12 cellular contexts compared by ENCODE assay signal in the genomic region with DNA sequence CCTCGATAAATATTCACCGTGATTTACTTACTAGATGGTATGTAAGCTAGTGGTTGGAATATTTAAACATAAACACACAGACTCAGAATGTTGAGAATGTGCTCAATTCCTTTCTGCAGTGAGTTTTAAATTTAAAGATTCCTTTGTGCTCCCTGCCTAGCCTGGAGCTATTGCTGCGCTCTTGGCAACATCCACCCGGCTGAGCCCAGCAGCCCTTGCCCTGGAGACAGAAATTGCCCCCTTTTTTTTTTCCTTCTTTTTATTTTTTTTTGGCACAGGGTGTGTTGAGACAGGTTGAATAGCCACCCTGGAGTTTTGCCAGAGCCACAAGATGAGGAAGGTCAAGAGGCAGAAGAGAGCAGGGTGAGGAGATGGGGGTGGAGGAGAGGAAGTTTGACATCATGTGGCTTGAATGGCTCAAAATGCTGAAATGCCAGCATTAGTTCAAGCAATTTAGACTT.
DNase-seq lines count a peak whose midpoint lies in the region; ATAC-seq and TF ChIP-seq lines count a peak whose summit lies in the region.
"Had no signal": no experiment of that assay in that cellular context is flagged by ENCODE, and none has a peak within 500 bp of the region (broad histone marks: within the 10 kb centered on the region; RNA-seq: fewer than 3 reads in every experiment).

No MANE protein-coding gene starts in this region.

- H3K27me3 ChIP-seq in adrenal gland (no peaks in the 10 kb centered on the region), left lung (no peaks in the 10 kb centered on the region), aorta (ENCODE audit: control insufficient read depth in 1 of 2, insufficient read depth in 2 of 2, low read length in 1 of 2) (no peaks in the 10 kb centered on the region)

- peaks cover 26% of the 10 kb centered on the region for H3K4me1 Mint-ChIP-seq in stimulated activated naive CD8-positive, alpha-beta T cell treated with anti-CD3 and anti-CD28 coated beads, Interleukin-15, amount 100 ng/mL, for 72 hours

- H3K4me3 ChIP-seq in adrenal gland, result no peak overlapping the region
- H3K4me3 ChIP-seq in left lung, result no peak overlapping the region
- no peak overlapping the region for H3K4me3 ChIP-seq in aorta (ENCODE audit: low read length in 2 of 2)

- ATAC-seq in stimulated activated naive CD8-positive, alpha-beta T cell treated with anti-CD3 and anti-CD28 coated beads, Interleukin-15, amount 100 ng/mL, for 72 hours, result no peak
- no peak for ATAC-seq in stimulated activated naive CD8-positive, alpha-beta T cell treated with anti-CD3 and anti-CD28 coated beads, Interleukin-15, Interleukin-2, amounts not matched to agents 100 U/mL and 50 U/mL, for 24 hours
- ATAC-seq in left lung (peak; percentile 22), aorta (ENCODE audit: low FRiP score) (peak; percentile 3)

- H3K4me1 ChIP-seq in adrenal gland (replicated peaks in 1 of 2) (peaks cover 0 to 14% of the 10 kb centered on the region in 2 donors), left lung (peaks cover 8 to 66% of the 10 kb centered on the region in 2 donors), aorta (ENCODE audit: control insufficient read depth in 1 of 2, insufficient read depth in 2 of 2, low read length in 2 of 2) (no peaks in the 10 kb centered on the region)

- intact Hi-C loops in adrenal gland (cut with DNase I) (no loop called here), left lung (cut with DNase I) (no loop called here), aorta (cut with DNase I) (no loop called here)

- peak overlapping the region in 1 of 5 donors; percentile 33 for H3K27ac ChIP-seq in adrenal gland
- peak overlapping the region; percentile 40 to 88 for H3K27ac ChIP-seq in left lung
- H3K27ac ChIP-seq in aorta (ENCODE audit: low read depth in 1 of 2, low read length in 2 of 2), result peak overlapping the region in 1 of 2 donors; percentile 48
- H3K27ac ChIP-seq: epithelial cell of prostate had no signal

- no peak for TF ChIP-seq POLR2A in adrenal gland (IDR thresholded peaks at IDR 0.05)

- H3K4me3 Mint-ChIP-seq in stimulated activated naive CD8-positive, alpha-beta T cell treated with anti-CD3 and anti-CD28 coated beads, Interleukin-15, amount 100 ng/mL, for 72 hours, result peak overlapping the region in 1 of 2 donors; percentile 5

- peaks cover 19% of the 10 kb centered on the region for H3K27me3 Mint-ChIP-seq in stimulated activated naive CD8-positive, alpha-beta T cell treated with anti-CD3 and anti-CD28 coated beads, Interleukin-15, amount 100 ng/mL, for 72 hours

- 68 to 83% (median 72%) methylated on average over 4 of the region's 4 CpGs for WGBS in adrenal gland, 4 donors
- 25 to 28% methylated on average over 4 of the region's 4 CpGs for WGBS in aorta, 2 donors

- H3K9me3 ChIP-seq in adrenal gland (replicated peaks in 1 of 3) (no peaks in the 10 kb centered on the region), left lung (no peaks in the 10 kb centered on the region), aorta (ENCODE audit: control insufficient read depth, low read length) (no peaks in the 10 kb centered on the region)

- peak overlapping the region; percentile 35 to 55 for H3K27ac Mint-ChIP-seq in stimulated activated naive CD8-positive, alpha-beta T cell treated with anti-CD3 and anti-CD28 coated beads, Interleukin-15, amount 100 ng/mL, for 72 hours

- H3K36me3 ChIP-seq in adrenal gland (replicated peaks in 1 of 2) (no peaks in the 10 kb centered on the region), left lung (no peaks in the 10 kb centered on the region), aorta (ENCODE audit: control insufficient read depth in 1 of 2, insufficient read depth in 2 of 2, low read length in 1 of 2) (no peaks in the 10 kb centered on the region)

- TF ChIP-seq CTCF in adrenal gland (IDR thresholded peaks at IDR 0.05) (no peak), left lung (IDR thresholded peaks at IDR 0.05) (no peak)

- DNase-seq in stimulated activated naive CD8-positive, alpha-beta T cell treated with anti-CD3 and anti-CD28 coated beads, Interleukin-15, amount 100 ng/mL, for 72 hours, result no peak
- DNase-seq in stimulated activated naive CD8-positive, alpha-beta T cell treated with anti-CD3 and anti-CD28 coated beads, Interleukin-15, Interleukin-2, amounts not matched to agents 100 U/mL and 50 U/mL, for 24 hours, result no peak
- DNase-seq in adrenal gland (peak in 5 of 7 donors; percentile 44 to 70 (median 54)), left lung (peak in 1 of 2 donors; percentile 73), aorta (peak in 1 of 2 donors; percentile 79), NCI-H2171 (lab: John Stamatoyannopoulos, UW) (no peak)
- no peak for DNase-seq in activated CD4-positive, CD25-positive, alpha-beta regulatory T cell (lab: John Stamatoyannopoulos, UW)
- DNase-seq in activated CD4-positive, alpha-beta T cell treated with anti-CD3 and anti-CD28 coated beads, Interleukin-2, amount 50 U/mL, for 4 hours, result no peak
- DNase-seq: activated T-cell treated with anti-CD3 and anti-CD28 coated beads for 4 hours, naive B cell, NCI-H1092 had no signal

- H3K9me3 Mint-ChIP-seq in stimulated activated naive CD8-positive, alpha-beta T cell treated with anti-CD3 and anti-CD28 coated beads, Interleukin-15, amount 100 ng/mL, for 72 hours, result no peaks in the 10 kb centered on the region
- H3K9me3 Mint-ChIP-seq: naive B cell had no signal

Comparison
In these comparisons a context has a peak if more than half of its experiments do, and no peak if none do; other contexts are left out.
1. ATAC-seq: peak in left lung (single experiment) and aorta (single experiment); none in stimulated activated naive CD8-positive, alpha-beta T cell treated with anti-CD3 and anti-CD28 coated beads, Interleukin-15, amount 100 ng/mL, for 72 hours (single experiment) and stimulated activated naive CD8-positive, alpha-beta T cell treated with anti-CD3 and anti-CD28 coated beads, Interleukin-15, Interleukin-2, amounts not matched to agents 100 U/mL and 50 U/mL, for 24 hours (single experiment).
2. DNase-seq: peak in adrenal gland (5 of 7); none in stimulated activated naive CD8-positive, alpha-beta T cell treated with anti-CD3 and anti-CD28 coated beads, Interleukin-15, amount 100 ng/mL, for 72 hours (0 of 2), stimulated activated naive CD8-positive, alpha-beta T cell treated with anti-CD3 and anti-CD28 coated beads, Interleukin-15, Interleukin-2, amounts not matched to agents 100 U/mL and 50 U/mL, for 24 hours (single experiment), activated CD4-positive, CD25-positive, alpha-beta regulatory T cell (0 of 4), NCI-H2171 (single experiment) and activated CD4-positive, alpha-beta T cell treated with anti-CD3 and anti-CD28 coated beads, Interleukin-2, amount 50 U/mL, for 4 hours (0 of 2).